ENCODE assay signal across 21 cellular contexts in the genomic region with DNA sequence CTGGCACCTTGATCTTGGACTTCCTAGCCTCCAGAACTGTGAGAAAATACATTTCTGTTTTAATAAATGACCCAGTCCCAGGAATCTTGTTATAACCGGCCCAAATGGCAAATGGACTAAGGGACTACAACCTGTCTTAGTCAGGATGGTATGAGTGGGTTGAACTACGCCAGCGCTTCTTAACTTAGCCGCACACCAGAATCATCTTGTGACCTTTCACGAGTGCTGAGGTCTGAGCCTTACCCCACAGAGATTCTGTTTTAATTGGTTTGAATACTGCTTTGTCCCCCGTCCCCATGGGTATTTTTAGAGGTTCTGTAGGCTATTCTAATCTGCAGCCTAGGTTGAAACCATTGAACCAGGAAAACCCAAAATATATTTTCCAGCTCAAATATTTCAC. TPM values are rescaled to one million over a fixed set of nuclear protein-coding genes. Genes with fewer than 3 reads are reported as not detected.
DNase-seq lines count a peak whose midpoint lies in the region; ATAC-seq and TF ChIP-seq lines count a peak whose summit lies in the region.
"Had no signal": no experiment of that assay in that cellular context is flagged by ENCODE, and none has a peak within 500 bp of the region (broad histone marks: within the 10 kb centered on the region; RNA-seq: fewer than 3 reads in every experiment).

No MANE protein-coding gene starts in this region.

- no peak for DNase-seq in T-helper 17 cell
- DNase-seq in stimulated activated naive B cell treated with anti-CD40 and anti-IgM and Interleukin-4, amounts not matched to agents 10 μg/mL and 1 μg/mL and 100 μg/mL, for 72 hours: no peak
- no peak for DNase-seq in SW 1271 (lab: John Stamatoyannopoulos, UW)
- no peak for DNase-seq in stomach
- no peak for DNase-seq in NCI-H2196 treated with DMSO at 0.1 percent for 48 hours (lab: John Stamatoyannopoulos, UW; ENCODE audit: unreplicated experiment)
- DNase-seq: 8988T; ACHN; AML-193; BE2C; CD4-positive, CD25-positive, alpha-beta regulatory T cell; CD8-positive, alpha-beta T cell; DMS 273 treated with DMSO at 0.1 percent for 48 hours; DMS79; EL; GDM1; HCEC 1CT had no signal

- H3K27ac ChIP-seq in BLaER1 treated with 17β-estradiol and CSF1 and Interleukin-3, amounts not matched to agents 10 nM and 100 nM: 0 out of 22 replicates have a peak overlapping the region, but pooled peaks of 1 of the 11 experiments have one; percentile 26
- peak overlapping the region; percentile 49 for H3K27ac ChIP-seq in neutrophil
- no peak overlapping the region for H3K27ac ChIP-seq in stomach
- H3K27ac ChIP-seq: C4-2B had no signal

- H3K4me1 ChIP-seq in BLaER1 treated with 17β-estradiol and CSF1 and Interleukin-3, amounts not matched to agents 10 nM and 100 nM: peaks cover 7 to 23% (median 17%) of the 10 kb centered on the region in 10 experiments; a peak in 19 of 20 replicates
- H3K4me1 ChIP-seq in neutrophil (ENCODE audit: control insufficient read depth in 1 of 2, insufficient read depth in 1 of 2, low read depth in 1 of 2, low read length in 1 of 2) (peaks cover 48 to 54% of the 10 kb centered on the region in 2 experiments), stomach (peaks cover 0 to 16% (median 4%) of the 10 kb centered on the region in 4 donors)
- H3K4me1 ChIP-seq: A549, BE2C had no signal

- no peak overlapping the region for H3K4me3 ChIP-seq in BLaER1 treated with 17β-estradiol and CSF1 and Interleukin-3, amounts not matched to agents 10 nM and 100 nM
- no peak overlapping the region for H3K4me3 ChIP-seq in neutrophil (ENCODE audit: low read depth in 1 of 2, low read length in 1 of 2)
- no peak overlapping the region for H3K4me3 ChIP-seq in stomach
- H3K4me3 ChIP-seq: A549, GM23338 had no signal

- peak overlapping the region; percentile 24 for H3K27ac Mint-ChIP-seq in T-helper 17 cell
- H3K27ac Mint-ChIP-seq in stimulated activated naive B cell treated with anti-CD40 and anti-IgM and Interleukin-4, amounts not matched to agents 10 μg/mL and 1 μg/mL and 100 μg/mL, for 72 hours: no peak overlapping the region
- H3K27ac Mint-ChIP-seq: CD8-positive, alpha-beta T cell; GM23338 had no signal

- H3K4me1 Mint-ChIP-seq in T-helper 17 cell: peaks cover 6% of the 10 kb centered on the region
- H3K4me1 Mint-ChIP-seq in stimulated activated naive B cell treated with anti-CD40 and anti-IgM and Interleukin-4, amounts not matched to agents 10 μg/mL and 1 μg/mL and 100 μg/mL, for 72 hours: peaks cover 11 to 15% of the 10 kb centered on the region in 2 donors
- H3K4me1 Mint-ChIP-seq: GM23338 had no signal

- peaks cover 6% of the 10 kb centered on the region for H3K36me3 Mint-ChIP-seq in T-helper 17 cell (ENCODE audit: low read depth)
- peaks cover 5 to 10% of the 10 kb centered on the region in 2 donors for H3K36me3 Mint-ChIP-seq in stimulated activated naive B cell treated with anti-CD40 and anti-IgM and Interleukin-4, amounts not matched to agents 10 μg/mL and 1 μg/mL and 100 μg/mL, for 72 hours
- H3K36me3 Mint-ChIP-seq: CD8-positive, alpha-beta T cell had no signal

- H3K4me3 Mint-ChIP-seq in T-helper 17 cell: peak overlapping the region; percentile 7
- H3K4me3 Mint-ChIP-seq in stimulated activated naive B cell treated with anti-CD40 and anti-IgM and Interleukin-4, amounts not matched to agents 10 μg/mL and 1 μg/mL and 100 μg/mL, for 72 hours: no peak overlapping the region
- H3K4me3 Mint-ChIP-seq: CD4-positive, CD25-positive, alpha-beta regulatory T cell; CD8-positive, alpha-beta T cell; GM23338 had no signal

- peaks cover 0 to 57% (median 12%) of the 10 kb centered on the region in 11 experiments; a peak in 13 of 22 replicates for H3K36me3 ChIP-seq in BLaER1 treated with 17β-estradiol and CSF1 and Interleukin-3, amounts not matched to agents 10 nM and 100 nM
- H3K36me3 ChIP-seq in neutrophil: peaks cover 16% of the 10 kb centered on the region
- H3K36me3 ChIP-seq in stomach: no peaks in the 10 kb centered on the region
- H3K36me3 ChIP-seq: BE2C had no signal

- TF ChIP-seq EP300 in stomach (IDR thresholded peaks at IDR 0.05): no peak

- H3K27me3 ChIP-seq in BLaER1 treated with 17β-estradiol and CSF1 and Interleukin-3, amounts not matched to agents 10 nM and 100 nM: no peaks in the 10 kb centered on the region
- H3K27me3 ChIP-seq in neutrophil: no peaks in the 10 kb centered on the region
- no peaks in the 10 kb centered on the region for H3K27me3 ChIP-seq in stomach
- H3K27me3 ChIP-seq: BE2C had no signal

- TF ChIP-seq POLR2A in stomach (IDR thresholded peaks at IDR 0.05): no peak

- intact Hi-C loops in stomach (cut with DNase I; ENCODE audit: low total_unique reads): no loop called here

- H3K9me3 Mint-ChIP-seq in stimulated activated naive B cell treated with anti-CD40 and anti-IgM and Interleukin-4, amounts not matched to agents 10 μg/mL and 1 μg/mL and 100 μg/mL, for 72 hours: no peaks in the 10 kb centered on the region
- H3K9me3 Mint-ChIP-seq: CD4-positive, CD25-positive, alpha-beta regulatory T cell; CD8-positive, alpha-beta T cell; GM23338 had no signal

- 83 to 96% (median 88%) methylated on average over 6 of the region's 6 CpGs for WGBS in stomach, 5 donors

- no peaks in the 10 kb centered on the region for H3K27me3 Mint-ChIP-seq in T-helper 17 cell
- H3K27me3 Mint-ChIP-seq in stimulated activated naive B cell treated with anti-CD40 and anti-IgM and Interleukin-4, amounts not matched to agents 10 μg/mL and 1 μg/mL and 100 μg/mL, for 72 hours: no peaks in the 10 kb centered on the region
- H3K27me3 Mint-ChIP-seq: CD4-positive, CD25-positive, alpha-beta regulatory T cell had no signal

- TF ChIP-seq CTCF in neutrophil (IDR thresholded peaks at IDR 0.05) (no peak), stomach (IDR thresholded peaks at IDR 0.05) (no peak)

- no peak for ATAC-seq in T-helper 17 cell
- ATAC-seq in stimulated activated naive B cell treated with anti-CD40 and anti-IgM and Interleukin-4, amounts not matched to agents 10 μg/mL and 1 μg/mL and 100 μg/mL, for 72 hours (replicated peaks): peak; percentile 38 to 68
- ATAC-seq: CD8-positive, alpha-beta T cell; GM23338 had no signal

- peak overlapping the region in 7 of 11 experiments; percentile 10 to 67 (median 48); a peak in 13 of 22 replicates for H3K4me2 ChIP-seq in BLaER1 treated with 17β-estradiol and CSF1 and Interleukin-3, amounts not matched to agents 10 nM and 100 nM
- H3K4me2 ChIP-seq: A549, GM23338 had no signal

- no peaks in the 10 kb centered on the region; a peak in 1 of 22 replicates for H4K20me1 ChIP-seq in BLaER1 treated with 17β-estradiol and CSF1 and Interleukin-3, amounts not matched to agents 10 nM and 100 nM

- no peak overlapping the region for H3K9ac ChIP-seq in BLaER1 treated with 17β-estradiol and CSF1 and Interleukin-3, amounts not matched to agents 10 nM and 100 nM

- H3K9me3 ChIP-seq in BLaER1 treated with 17β-estradiol and CSF1 and Interleukin-3, amounts not matched to agents 10 nM and 100 nM (replicated peaks in 1 of 11): peaks cover 0 to 5% (median 0%) of the 10 kb centered on the region in 11 experiments; a peak in 2 of 22 replicates
- H3K9me3 ChIP-seq in T-helper 17 cell (ENCODE audit: control insufficient read depth, low read length, poor library complexity, severe bottlenecking): no peaks in the 10 kb centered on the region
- no peaks in the 10 kb centered on the region for H3K9me3 ChIP-seq in neutrophil
- H3K9me3 ChIP-seq in stomach: no peaks in the 10 kb centered on the region
- H3K9me3 ChIP-seq: A549, BE2C had no signal

RNA-seq across cellular contexts. Expression of a gene that starts 48.0 kb away (rescaled TPM):
- total RNA-seq in T-helper 17 cell: 100 to 1,000 TPM in 1 of 2 donors, 10 to 100 TPM in 1; 93.3 to 146 TPM
- 100 to 1,000 TPM in 1 of 5 donors, 10 to 100 TPM in 4; 18.0 to 199 (median 41.5) TPM for total RNA-seq in stomach
- 10 to 100 TPM; 17.7 to 48.3 (median 26.6) TPM for polyA plus RNA-seq in stomach
